ENCODE assay signal across 8 cellular contexts in the genomic region with DNA sequence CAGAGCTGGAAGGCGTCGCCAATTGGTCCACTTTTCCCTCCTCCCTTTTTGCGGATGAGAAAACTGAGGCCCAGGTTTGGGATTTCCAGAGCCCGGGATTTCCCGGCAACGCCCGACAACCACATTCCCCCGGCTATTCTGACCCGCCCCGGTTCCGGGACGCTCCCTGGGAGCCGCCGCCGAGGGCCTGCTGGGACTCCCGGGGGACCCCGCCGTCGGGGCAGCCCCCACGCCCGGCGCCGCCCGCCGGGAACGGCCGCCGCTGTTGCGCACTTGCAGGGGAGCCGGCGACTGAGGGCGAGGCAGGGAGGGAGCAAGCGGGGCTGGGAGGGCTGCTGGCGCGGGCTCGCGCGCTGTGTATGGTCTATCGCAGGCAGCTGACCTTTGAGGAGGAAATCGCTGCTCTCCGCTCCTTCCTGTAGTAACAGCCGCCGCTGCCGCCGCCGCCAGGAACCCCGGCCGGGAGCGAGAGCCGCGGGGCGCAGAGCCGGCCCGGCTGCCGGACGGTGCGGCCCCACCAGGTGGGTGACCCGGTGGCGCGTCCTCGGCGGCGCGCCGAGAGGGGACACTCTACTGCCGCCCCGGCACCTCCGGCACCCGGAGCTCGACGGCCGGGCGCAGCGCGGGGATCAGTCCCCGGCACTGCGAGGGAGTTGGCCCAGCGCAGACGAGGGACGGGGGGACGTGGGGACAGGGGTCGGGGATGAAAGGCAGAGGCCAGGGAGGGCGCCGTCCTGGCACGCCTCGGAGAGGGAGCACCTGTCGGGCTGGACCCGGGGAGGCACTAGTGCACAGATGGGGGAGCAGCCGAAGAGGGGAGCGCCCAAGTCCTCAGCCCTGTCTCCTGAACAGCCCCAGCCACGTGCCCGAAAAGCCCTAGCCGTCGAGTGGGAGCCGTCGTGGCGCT. TPM values are rescaled to one million over a fixed set of nuclear protein-coding genes. Genes with fewer than 3 reads are reported as not detected.
DNase-seq lines count a peak whose midpoint lies in the region; ATAC-seq and TF ChIP-seq lines count a peak whose summit lies in the region.

A gene (plus strand): TSS at position 421 of the 907 bp plus-strand sequence. CDS start 914 bp downstream, outside the sequence.

- no TSS peak for BruUV-seq in Panc1 (replicated peaks; lab: Mats Ljungman, UMichigan)

- H3K4me3 ChIP-seq in Panc1 (ENCODE audit: low read depth in 2 of 2, low read length in 2 of 2) (peak within 1 kb of the TSS; percentile 41 to 48), foreskin fibroblast (ENCODE audit: low read depth in 1 of 2, low read length in 2 of 2) (peak within 1 kb of the TSS; percentile 31 to 52), stomach smooth muscle (ENCODE audit: low read length in 2 of 2) (peak within 1 kb of the TSS; percentile 79 to 85)

- H3K4me3 Mint-ChIP-seq in nephron progenitor cell = peak within 1 kb of the TSS; percentile 74

- POLR2A ChIA-PET in Panc1 (lab: Charles Lee) = no interaction called here

- peak within 1 kb of the TSS; percentile 93 for H3K27ac ChIP-seq in Panc1 (ENCODE audit: low read length)
- H3K27ac ChIP-seq in stomach smooth muscle (ENCODE audit: low read length) = peak within 1 kb of the TSS; percentile 93

- peaks cover 29% of the 10 kb centered on the region for H3K4me1 ChIP-seq in Panc1 (ENCODE audit: control insufficient read depth, insufficient read depth, low read length)
- H3K4me1 ChIP-seq in stomach smooth muscle (ENCODE audit: control insufficient read depth, insufficient read depth, low read length) = peaks cover 30% of the 10 kb centered on the region

- DNase-seq in GM10266 (ENCODE audit: extremely low spot score) (peak; percentile 92), Panc1 (ENCODE audit: low read depth, low spot score) (no peak), activated gamma-delta T cell treated with Interleukin-2 at 50 U/mL for 16 hours (peak; percentile 79), foreskin fibroblast (peak; percentile 70 to 89), nephron progenitor cell (peak; percentile 75), inferior parietal cortex (ENCODE audit: extremely low spot score) (no peak)

- peaks cover 68% of the 10 kb centered on the region for H3K27me3 Mint-ChIP-seq in nephron progenitor cell (ENCODE audit: low read depth, poor library complexity)

- in situ Hi-C loops in Panc1 (cut with HindIII; ENCODE audit: low pct_unique_long_range_greater_than_20kb, low sequenced_read_pairs) = no loop called here

- no peaks in the 10 kb centered on the region for H3K9me3 Mint-ChIP-seq in nephron progenitor cell

- peaks cover 17% of the 10 kb centered on the region for H3K4me1 Mint-ChIP-seq in nephron progenitor cell

- no peak for TF ChIP-seq CTCF in GM10266 (IDR thresholded peaks at IDR 0.05; ENCODE audit: control insufficient read depth, insufficient read depth, low read depth, missing control alignments)
- no peak for TF ChIP-seq CTCF in Panc1 (IDR thresholded peaks at IDR 0.05)
- no peak for TF ChIP-seq CTCF in foreskin fibroblast (IDR thresholded peaks at IDR 0.05; ENCODE audit: low read depth, low read length)
- TF ChIP-seq CTCF in nephron progenitor cell (IDR thresholded peaks at IDR 0.05) = no peak

- H3K27me3 ChIP-seq in Panc1 (ENCODE audit: control insufficient read depth, insufficient read depth, low read length) = no peaks in the 10 kb centered on the region
- no peaks in the 10 kb centered on the region for H3K27me3 ChIP-seq in stomach smooth muscle (ENCODE audit: control insufficient read depth in 1 of 2, insufficient read depth in 2 of 2, low read length in 2 of 2)

- no peak within 1 kb of the TSS for H3K27ac Mint-ChIP-seq in nephron progenitor cell

- intact Hi-C loops in Panc1 (cut with micrococcal nuclease; ENCODE audit: unreplicated experiment) = no loop called here

- H3K36me3 ChIP-seq in Panc1 (ENCODE audit: control insufficient read depth, insufficient read depth, low read length) (no peaks in the 10 kb centered on the region), stomach smooth muscle (ENCODE audit: control insufficient read depth in 2 of 2, insufficient read depth in 2 of 2, low read length in 2 of 2) (peaks cover 0 to 4% of the 10 kb centered on the region in 2 donors)

- no peaks in the 10 kb centered on the region for H3K36me3 Mint-ChIP-seq in nephron progenitor cell (ENCODE audit: low read depth)

- peak within 1 kb of the TSS; percentile 84 to 91 for H3K9ac ChIP-seq in stomach smooth muscle (ENCODE audit: low read length in 2 of 2)

- ATAC-seq in HG03097 (IDR thresholded peaks at IDR 0.05; ENCODE audit: low FRiP score, unreplicated experiment) (peak; percentile 43), Panc1 (peak; percentile 65)

- CTCF ChIA-PET in Panc1 (lab: Charles Lee) = no interaction called here

- H3K9me3 ChIP-seq in Panc1 (ENCODE audit: control insufficient read depth, insufficient read depth, low read depth, low read length) (no peaks in the 10 kb centered on the region), stomach smooth muscle (ENCODE audit: control insufficient read depth in 2 of 2, low read length in 2 of 2) (no peaks in the 10 kb centered on the region)

RNA-seq across cellular contexts. Expression of the gene that starts here (rescaled TPM):
- total RNA-seq in Panc1 (2021; ENCODE audit: unreplicated experiment) = 26.7 TPM
- polyA plus RNA-seq in Panc1 (2012; ENCODE audit: insufficient read length) = 37.3 TPM

Comparison
In these comparisons a context has a peak if more than half of its experiments do, and no peak if none do; other contexts are left out.
1. DNase-seq: peak in GM10266 (single experiment), activated gamma-delta T cell treated with Interleukin-2 at 50 U/mL for 16 hours (single experiment), foreskin fibroblast (2 of 2) and nephron progenitor cell (single experiment); none in Panc1 (single experiment) and inferior parietal cortex (single experiment).
2. Peak in every context shown above with its lines, with median percentiles within 50 percentile points of each other: H3K4me3 ChIP-seq.